Comparison of ENCODE assay signal across 8 cellular contexts in the genomic region with DNA sequence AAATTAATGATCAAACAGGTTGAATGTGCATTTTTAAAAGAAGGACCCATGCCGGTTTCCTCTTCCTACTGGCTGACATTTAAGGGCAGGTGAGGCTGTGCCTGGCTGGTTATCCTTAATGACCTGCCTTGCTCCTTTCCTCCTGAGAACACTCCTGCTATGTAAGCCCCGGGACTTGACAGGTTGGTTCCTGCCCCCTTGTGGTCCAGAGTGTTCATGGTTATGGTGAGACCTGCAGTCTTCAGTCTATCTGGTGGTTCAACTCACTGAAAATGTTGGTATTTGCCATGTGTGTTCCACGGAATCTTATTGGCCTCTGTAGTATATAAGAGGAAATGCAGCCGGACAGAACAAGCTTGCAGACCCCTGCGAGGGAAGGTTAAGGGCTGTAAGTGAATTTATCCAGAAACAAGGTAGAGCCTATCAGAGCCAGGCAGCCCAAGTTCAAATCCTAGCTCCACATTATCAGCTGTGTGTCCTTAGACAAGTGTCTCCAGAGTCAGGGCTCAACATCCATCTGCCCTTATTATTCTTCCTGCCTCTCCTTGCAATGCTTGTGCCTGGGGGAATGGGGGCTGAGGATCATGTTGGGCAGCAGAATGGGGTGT. TPM values are rescaled to one million over a fixed set of nuclear protein-coding genes. Genes with fewer than 3 reads are reported as not detected.
A peak's percentile ranks its signal among the peaks of the same experiment; 100 is the strongest.
DNase-seq lines count a peak whose midpoint lies in the region; ATAC-seq lines count a peak whose summit lies in the region.

No MANE protein-coding gene starts in this region.

- no peaks in the 10 kb centered on the region for H3K79me2 ChIP-seq in GM23248 (ENCODE audit: insufficient read depth)

- no peak overlapping the region for H2AFZ ChIP-seq in GM23248

- no peak overlapping the region for H3K9ac ChIP-seq in GM23248

- no peak overlapping the region for H3K4me3 ChIP-seq in GM23248

- peaks cover 0 to 2% of the 10 kb centered on the region in 2 donors for H3K9me3 Mint-ChIP-seq in activated T-cell treated with anti-CD3 and anti-CD28 coated beads, Interleukin-2, amount 50 U/mL, for 72 hours
- H3K9me3 Mint-ChIP-seq in stimulated activated naive B cell treated with anti-CD40 and anti-IgM and Interleukin-4, amounts not matched to agents 10 μg/mL and 1 μg/mL and 100 μg/mL, for 72 hours, result peaks cover 0 to 2% of the 10 kb centered on the region in 2 donors

- no peaks in the 10 kb centered on the region for H3K36me3 Mint-ChIP-seq in activated T-cell treated with anti-CD3 and anti-CD28 coated beads, Interleukin-2, amount 50 U/mL, for 72 hours (ENCODE audit: insufficient read depth in 2 of 2)
- no peaks in the 10 kb centered on the region for H3K36me3 Mint-ChIP-seq in stimulated activated naive B cell treated with anti-CD40 and anti-IgM and Interleukin-4, amounts not matched to agents 10 μg/mL and 1 μg/mL and 100 μg/mL, for 72 hours

- no peaks in the 10 kb centered on the region for H3K36me3 ChIP-seq in GM23248 (ENCODE audit: low read depth)

- peaks cover 31% of the 10 kb centered on the region for H3K27me3 Mint-ChIP-seq in activated T-cell treated with anti-CD3 and anti-CD28 coated beads, Interleukin-2, amount 50 U/mL, for 72 hours (ENCODE audit: low read depth)
- H3K27me3 Mint-ChIP-seq in stimulated activated naive B cell treated with anti-CD40 and anti-IgM and Interleukin-4, amounts not matched to agents 10 μg/mL and 1 μg/mL and 100 μg/mL, for 72 hours, result peaks cover 51 to 57% of the 10 kb centered on the region in 2 donors

- no peak overlapping the region for H3K4me3 Mint-ChIP-seq in activated T-cell treated with anti-CD3 and anti-CD28 coated beads, Interleukin-2, amount 50 U/mL, for 72 hours
- no peak overlapping the region for H3K4me3 Mint-ChIP-seq in stimulated activated naive B cell treated with anti-CD40 and anti-IgM and Interleukin-4, amounts not matched to agents 10 μg/mL and 1 μg/mL and 100 μg/mL, for 72 hours

- in situ Hi-C loops in GM23248 (cut with MboI), result no loop called here

- no peaks in the 10 kb centered on the region for H3K9me2 ChIP-seq in GM23248 (ENCODE audit: insufficient read depth)

- H3K27me3 ChIP-seq in GM23248 (replicated peaks; ENCODE audit: insufficient read depth), result peaks cover 19% of the 10 kb centered on the region

- no peak overlapping the region for H3K4me2 ChIP-seq in GM23248 (ENCODE audit: unreplicated experiment)

- no peaks in the 10 kb centered on the region for H3K4me1 ChIP-seq in GM23248 (ENCODE audit: insufficient read depth)

- 9% methylated on average over 5 of the region's 5 CpGs for WGBS in GM23248 (ENCODE audit: low coverage in 1 of 2, low lambda C conversion rate in 2 of 2, missing lambda C conversion rate in 2 of 2), 2 experiments

- H3K9me3 ChIP-seq in GM23248 (ENCODE audit: low read depth), result no peaks in the 10 kb centered on the region

- ATAC-seq in activated T-cell treated with anti-CD3 and anti-CD28 coated beads, Interleukin-2, amount 50 U/mL, for 72 hours (replicated peaks in 1 of 2), result peak in 1 of 2 donors; percentile 51
- peak; percentile 70 to 78 for ATAC-seq in stimulated activated naive B cell treated with anti-CD40 and anti-IgM and Interleukin-4, amounts not matched to agents 10 μg/mL and 1 μg/mL and 100 μg/mL, for 72 hours (replicated peaks)
- no peak for ATAC-seq in HG02798 (IDR thresholded peaks at IDR 0.05; ENCODE audit: poor library complexity, unreplicated experiment)
- no peak for ATAC-seq in HG02884 (IDR thresholded peaks at IDR 0.05; ENCODE audit: unreplicated experiment)

- no peaks in the 10 kb centered on the region for H4K20me1 ChIP-seq in GM23248 (ENCODE audit: insufficient read depth)

- H3F3A ChIP-seq in GM23248 (ENCODE audit: insufficient read depth), result no peaks in the 10 kb centered on the region

- H3K4me1 Mint-ChIP-seq in activated T-cell treated with anti-CD3 and anti-CD28 coated beads, Interleukin-2, amount 50 U/mL, for 72 hours (ENCODE audit: low read depth), result peaks cover 4% of the 10 kb centered on the region
- H3K4me1 Mint-ChIP-seq in stimulated activated naive B cell treated with anti-CD40 and anti-IgM and Interleukin-4, amounts not matched to agents 10 μg/mL and 1 μg/mL and 100 μg/mL, for 72 hours, result no peaks in the 10 kb centered on the region

- no peak overlapping the region for H3K27ac ChIP-seq in GM23248

- no peak overlapping the region for H3K27ac Mint-ChIP-seq in activated T-cell treated with anti-CD3 and anti-CD28 coated beads, Interleukin-2, amount 50 U/mL, for 72 hours
- no peak overlapping the region for H3K27ac Mint-ChIP-seq in stimulated activated naive B cell treated with anti-CD40 and anti-IgM and Interleukin-4, amounts not matched to agents 10 μg/mL and 1 μg/mL and 100 μg/mL, for 72 hours

- DNase-seq in CD1c-positive myeloid dendritic cell (ENCODE audit: extremely low spot score), result peak; percentile 4
- DNase-seq in GM23248, result peak; percentile 53
- peak; percentile 60 for DNase-seq in NCI-H345 treated with DMSO at 0.1 percent for 48 hours (lab: John Stamatoyannopoulos, UW; ENCODE audit: unreplicated experiment)
- DNase-seq in activated T-cell treated with anti-CD3 and anti-CD28 coated beads, Interleukin-2, amount 50 U/mL, for 72 hours, result peak; percentile 19 to 30
- peak; percentile 44 for DNase-seq in iPS DF 4.7 (ENCODE audit: extremely low read depth, low spot score)
- DNase-seq in stimulated activated naive B cell treated with anti-CD40 and anti-IgM and Interleukin-4, amounts not matched to agents 10 μg/mL and 1 μg/mL and 100 μg/mL, for 72 hours, result no peak

RNA-seq across cellular contexts. Expression of gene BPIFA3, which starts 5.2 kb away (rescaled TPM):
- total RNA-seq in GM23248 (2014; rRNA removed; shearing (Covaris generic)), result not detected in 2 replicates
- not detected in 2 replicates for polyA plus RNA-seq in GM23248 (2016; fragmentation: Nextera tagmentation; extraction: Ambion mirVana)
- not detected for total RNA-seq in activated T-cell treated with anti-CD3 and anti-CD28 coated beads, Interleukin-2, amount 50 U/mL, for 72 hours

RNA-seq across cellular contexts. Expression of gene BPIFA1, which starts 23.9 kb away (rescaled TPM):
- total RNA-seq in GM23248 (2014; rRNA removed; shearing (Covaris generic)), result not detected in 2 replicates
- polyA plus RNA-seq in GM23248 (2016; fragmentation: Nextera tagmentation; extraction: Ambion mirVana), result not detected in 2 replicates
- not detected for total RNA-seq in activated T-cell treated with anti-CD3 and anti-CD28 coated beads, Interleukin-2, amount 50 U/mL, for 72 hours

RNA-seq across cellular contexts. Expression of gene BPIFA2, which starts 44.0 kb away (rescaled TPM):
- not detected in 2 replicates for total RNA-seq in GM23248 (2014; rRNA removed; shearing (Covaris generic))
- not detected in 2 replicates for polyA plus RNA-seq in GM23248 (2016; fragmentation: Nextera tagmentation; extraction: Ambion mirVana)
- not detected for total RNA-seq in activated T-cell treated with anti-CD3 and anti-CD28 coated beads, Interleukin-2, amount 50 U/mL, for 72 hours

Comparison
In these comparisons a context has a peak if more than half of its experiments do, and no peak if none do; other contexts are left out.
1. ATAC-seq: peak in stimulated activated naive B cell treated with anti-CD40 and anti-IgM and Interleukin-4, amounts not matched to agents 10 μg/mL and 1 μg/mL and 100 μg/mL, for 72 hours (2 of 2); none in HG02798 (single experiment) and HG02884 (single experiment).